ENCODE assay signal across 6 cellular contexts in the genomic region with DNA sequence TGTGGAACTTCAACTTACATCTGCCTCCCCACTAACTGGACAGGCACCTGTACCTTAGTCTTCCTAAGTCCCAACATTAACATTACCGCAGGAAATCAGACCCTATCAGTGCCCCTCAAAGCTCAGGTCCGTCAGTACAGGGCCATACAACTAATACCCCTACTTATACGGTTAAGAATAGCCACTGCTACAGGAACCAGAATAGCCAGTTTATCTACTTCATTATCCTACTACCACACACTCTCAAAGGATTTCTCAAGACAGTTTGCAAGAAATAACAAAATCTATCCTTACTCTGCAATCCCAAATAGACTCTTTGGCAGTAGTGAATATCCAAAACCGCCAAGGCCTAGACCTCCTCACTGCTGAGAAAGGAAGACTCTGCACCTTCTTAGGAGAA.
DNase-seq lines count a peak whose midpoint lies in the region; ATAC-seq and TF ChIP-seq lines count a peak whose summit lies in the region.
"Not testable (repeated sequence)": the region's sequence is repeated elsewhere in the genome, so short reads cannot be mapped to it uniquely, and the experiment has no call there.

No MANE protein-coding gene starts in this region.

- not testable (repeated sequence) for H3K27me3 ChIP-seq in PC-9 (ENCODE audit: insufficient read depth, low read depth); breast epithelium; thyroid gland

- H3K4me1 Mint-ChIP-seq in memory B cell: not testable (repeated sequence)

- not testable (repeated sequence) for H3K27me3 Mint-ChIP-seq in memory B cell

- H3K36me3 ChIP-seq in PC-9 (ENCODE audit: low read depth); breast epithelium; thyroid gland: not testable (repeated sequence)

- peaks cover 14% of the 10 kb centered on the region for H3K4me1 ChIP-seq in PC-9 (replicated peaks; ENCODE audit: insufficient read depth)
- H3K4me1 ChIP-seq in breast epithelium: not testable (repeated sequence)
- H3K4me1 ChIP-seq in thyroid gland: peaks cover 6 to 16% of the 10 kb centered on the region in 2 donors

- ATAC-seq in memory B cell (ENCODE audit: low read depth): not testable (repeated sequence)

- not testable (repeated sequence) for H3K79me2 ChIP-seq in PC-9 (ENCODE audit: low read depth)

- H3K4me3 Mint-ChIP-seq in memory B cell: not testable (repeated sequence)

- CTCF ChIA-PET in PC-9 (lab: Charles Lee): not testable (repeated sequence)

- not testable (repeated sequence) for H3K9me3 Mint-ChIP-seq in memory B cell

- H3K4me3 ChIP-seq in PC-9; breast epithelium; epithelial cell of esophagus (ENCODE audit: low read length); skin epidermis; thyroid gland (replicated peaks in 1 of 3): not testable (repeated sequence)

- H3K27ac ChIP-seq in PC-9: not testable (repeated sequence)
- H3K27ac ChIP-seq in breast epithelium (peak overlapping the region; percentile 36 to 70), skin epidermis (peak overlapping the region in 11 of 21 experiments; percentile 28 to 81 (median 60)), thyroid gland (peak overlapping the region in 2 of 3 donors; percentile 10 to 44)

- H3K36me3 Mint-ChIP-seq in memory B cell: not testable (repeated sequence)

- intact Hi-C loops in PC-9 (cut with micrococcal nuclease; ENCODE audit: unreplicated experiment); breast epithelium (cut with DNase I; ENCODE audit: low total_unique reads); thyroid gland (cut with DNase I): not testable (repeated sequence)

- H4K20me1 ChIP-seq in PC-9 (ENCODE audit: insufficient read depth): not testable (repeated sequence)

- H3K9me3 ChIP-seq in PC-9 (ENCODE audit: insufficient read depth, low read depth); breast epithelium; thyroid gland: not testable (repeated sequence)

- BruUV-seq in PC-9 (replicated peaks; lab: Mats Ljungman, UMichigan): not testable (repeated sequence)

- WGBS in thyroid gland, 2 donors: 42 to 56% methylated on average over 4 of the region's 4 CpGs

- POLR2A ChIA-PET in PC-9 (lab: Charles Lee; ENCODE audit: unreplicated experiment): not testable (repeated sequence)

- TF ChIP-seq CTCF in PC-9 (conservative IDR thresholded peaks at IDR 0.05); breast epithelium (IDR thresholded peaks at IDR 0.05); epithelial cell of esophagus (IDR thresholded peaks at IDR 0.05; ENCODE audit: insufficient read depth, low read depth, low read length, missing control alignments); thyroid gland (IDR thresholded peaks at IDR 0.05): not testable (repeated sequence)

- peak overlapping the region; percentile 11 for H3K27ac Mint-ChIP-seq in memory B cell

- not testable (repeated sequence) for TF ChIP-seq POLR2A in breast epithelium (IDR thresholded peaks at IDR 0.05); thyroid gland (IDR thresholded peaks at IDR 0.05)

- DNase-seq in PC-9 (peak in 1 of 2 experiments; percentile 46), epithelial cell of esophagus (ENCODE audit: low read depth) (peak; percentile 43)
- not testable (repeated sequence) for DNase-seq in breast epithelium (ENCODE audit: low spot score in 2 of 2); memory B cell (ENCODE audit: low spot score in 2 of 2); thyroid gland

- not testable (repeated sequence) for H3K9me2 ChIP-seq in PC-9 (ENCODE audit: insufficient read depth)

- H3K4me2 ChIP-seq in PC-9: peak overlapping the region; percentile 28; the same call in 1 of the 2 replicates

- H2AFZ ChIP-seq in PC-9: not testable (repeated sequence)

- H3F3A ChIP-seq in PC-9 (ENCODE audit: insufficient read depth, low read depth): not testable (repeated sequence)
